ENCODE assay signal across 27 cellular contexts in genomic region chr3:152607179-152607578, GRCh38.
"Had no signal": no experiment of that assay in that cellular context is flagged by ENCODE, and none has a peak within 500 bp of the region (broad histone marks: within the 10 kb centered on the region; RNA-seq: fewer than 3 reads in every experiment).

No MANE protein-coding gene starts in this region.

- DNase-seq: stimulated activated CD4-positive, alpha-beta T cell treated with anti-CD3 and anti-CD28 coated beads, Interleukin-2, amount 100 ng/mL, for 48 hours; stimulated activated CD4-positive, alpha-beta T cell treated with anti-CD3 and anti-CD28 coated beads, Interleukin-4, amount 100 ng/mL, for 1 hour; stimulated activated CD4-positive, alpha-beta T cell treated with anti-CD3 and anti-CD28 coated beads, Interleukin-4, amount 100 ng/mL, for 24 hours; stimulated activated CD4-positive, alpha-beta T cell treated with anti-CD3 and anti-CD28 coated beads, Interleukin-4, amount 100 ng/mL, for 4 hours; stimulated activated CD8-positive, alpha-beta memory T cell treated with anti-CD3 and anti-CD28 coated beads, Interleukin-4, amount 100 ng/mL, for 48 hours; stimulated activated naive B cell treated with anti-CD40 and anti-IgM and Interleukin-4, amounts not matched to agents 10 μg/mL and 1 μg/mL and 100 μg/mL, for 72 hours; stimulated activated naive CD4-positive, alpha-beta T cell; stimulated activated naive CD4-positive, alpha-beta T cell treated with Interleukin-2 at 50 U/mL for 16 hours; stimulated activated naive CD8-positive, alpha-beta T cell treated with anti-CD3 and anti-CD28 coated beads, Interleukin-15, amount 100 ng/mL, for 72 hours; stimulated activated naive CD8-positive, alpha-beta T cell treated with anti-CD3 and anti-CD28 coated beads, Interleukin-15, Interleukin-2, amounts not matched to agents 100 U/mL and 50 U/mL, for 24 hours; stomach; substantia nigra; testis; thyroid gland; tibial artery; transverse colon; trophoblast cell; upper lobe of left lung; upper lobe of right lung; uterus had no signal

- H3K9me3 ChIP-seq: suprapubic skin, testis, thyroid gland, tibial artery, upper lobe of right lung, uterus, vagina had no signal

- FAIRE-seq: urothelium cell line had no signal

- H3K27ac ChIP-seq: stomach, suprapubic skin, testis, thoracic aorta, thyroid gland, tibial artery, tibial nerve, transverse colon, upper lobe of left lung, upper lobe of right lung, uterus, vagina had no signal

- ATAC-seq: stimulated activated effector memory CD8-positive, alpha-beta T cell treated with anti-CD3 and anti-CD28 coated beads, Interleukin-12 subunit alpha, Interleukin-12 subunit beta, amount 100 ng/mL, for 72 hours; stimulated activated memory B cell treated with anti-CD40 and anti-IgM and Interleukin-4, amounts not matched to agents 10 μg/mL and 1 μg/mL and 100 μg/mL, for 72 hours; stimulated activated naive B cell treated with anti-CD40 and anti-IgM and Interleukin-4, amounts not matched to agents 10 μg/mL and 1 μg/mL and 100 μg/mL, for 72 hours; stimulated activated naive CD8-positive, alpha-beta T cell treated with anti-CD3 and anti-CD28 coated beads, Interleukin-15, amount 100 ng/mL, for 72 hours; stimulated activated naive CD8-positive, alpha-beta T cell treated with anti-CD3 and anti-CD28 coated beads, Interleukin-15, Interleukin-2, amounts not matched to agents 100 U/mL and 50 U/mL, for 24 hours; upper lobe of right lung had no signal

- H3K36me3 ChIP-seq: stomach, suprapubic skin, thoracic aorta, thyroid gland, tibial artery, tibial nerve, transverse colon, upper lobe of left lung, upper lobe of right lung, uterus, vagina had no signal

- H3K4me1 ChIP-seq: suprapubic skin, testis, tibial artery, transverse colon, upper lobe of left lung, upper lobe of right lung, uterus, vagina had no signal

- H3K27me3 ChIP-seq: stomach, suprapubic skin, testis, thyroid gland, tibial artery, tibial nerve, transverse colon, upper lobe of left lung, upper lobe of right lung, uterus, vagina had no signal

- H3K4me3 ChIP-seq: stomach, suprapubic skin, testis, thoracic aorta, thyroid gland, tibial artery, tibial nerve, transverse colon, upper lobe of left lung, upper lobe of right lung, uterus, vagina had no signal
